ENCODE assay signal across 16 cellular contexts in the genomic region with DNA sequence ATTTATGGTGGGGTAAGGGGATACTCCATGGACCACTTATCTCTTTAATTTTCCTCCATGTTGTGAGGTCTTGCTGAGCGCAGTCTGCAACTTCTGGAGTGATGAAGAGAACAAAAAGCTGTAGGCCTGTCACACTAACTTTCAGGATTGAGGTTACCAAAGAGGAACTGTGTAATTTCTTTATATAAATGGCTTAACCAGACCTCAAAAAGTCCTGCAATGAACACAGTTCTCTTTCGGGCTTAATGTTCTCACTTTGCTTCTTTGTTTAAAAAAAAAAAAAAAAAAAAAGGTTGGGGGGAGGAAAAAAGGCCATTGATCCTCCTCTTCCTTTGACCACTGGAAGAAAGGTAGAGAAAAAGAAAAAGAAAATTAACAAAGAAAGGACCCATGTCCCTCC.
DNase-seq lines count a peak whose midpoint lies in the region; ATAC-seq and TF ChIP-seq lines count a peak whose summit lies in the region.
"Had no signal": no experiment of that assay in that cellular context is flagged by ENCODE, and none has a peak within 500 bp of the region (broad histone marks: within the 10 kb centered on the region; RNA-seq: fewer than 3 reads in every experiment).

No MANE protein-coding gene starts in this region.

- H3K9me3 Mint-ChIP-seq in progenitor cell of endocrine pancreas (ENCODE audit: low read depth) (peaks cover 9% of the 10 kb centered on the region), H9 (no peaks in the 10 kb centered on the region; a peak in 2 of 5 replicates)

- TF ChIP-seq CTCF in progenitor cell of endocrine pancreas (IDR thresholded peaks at IDR 0.05; ENCODE audit: unreplicated experiment): no peak
- no peak for TF ChIP-seq CTCF in H9 (conservative IDR thresholded peaks at IDR 0.05)

- H2AK5ac ChIP-seq in H9 (ENCODE audit: insufficient read length, low read length): no peak overlapping the region

- no peak overlapping the region for H3K56ac ChIP-seq in H9 (ENCODE audit: insufficient read length, low read depth, low read length)

- no peaks in the 10 kb centered on the region for H3K9me3 ChIP-seq in H9 (ENCODE audit: control insufficient read depth, low read depth, low read length)

- no peak overlapping the region for H3K4me2 ChIP-seq in H9 (ENCODE audit: insufficient read depth, insufficient read length, low read length)

- H3K4me3 Mint-ChIP-seq in progenitor cell of endocrine pancreas (ENCODE audit: low read depth): no peak overlapping the region
- no peak overlapping the region for H3K4me3 Mint-ChIP-seq in H9
- H3K4me3 Mint-ChIP-seq: activated CD4-positive, alpha-beta memory T cell treated with anti-CD3 and anti-CD28 coated beads, Interleukin-2, amount 10 ng/mL, durations not matched to agents 7 days and 5 days had no signal

- H3K27me3 ChIP-seq in H9 (ENCODE audit: insufficient read depth, low read length): no peaks in the 10 kb centered on the region

- H3K14ac ChIP-seq in H9 (ENCODE audit: insufficient read depth, low read length): no peak overlapping the region

- H3K27me3 Mint-ChIP-seq in progenitor cell of endocrine pancreas: no peaks in the 10 kb centered on the region
- peaks cover 15% of the 10 kb centered on the region for H3K27me3 Mint-ChIP-seq in H9 (ENCODE audit: low read depth)
- H3K27me3 Mint-ChIP-seq: activated CD4-positive, alpha-beta memory T cell treated with anti-CD3 and anti-CD28 coated beads, Interleukin-2, amount 10 ng/mL, durations not matched to agents 7 days and 5 days had no signal

- H3K4ac ChIP-seq in H9 (ENCODE audit: low read depth, low read length): no peak overlapping the region

- no peak overlapping the region for H2BK12ac ChIP-seq in H9 (ENCODE audit: insufficient read length, low read depth, low read length)

- H4K8ac ChIP-seq in H9 (replicated peaks; ENCODE audit: insufficient read length, low read depth, low read length): no peak overlapping the region

- H3K4me1 Mint-ChIP-seq in progenitor cell of endocrine pancreas (ENCODE audit: low read depth): peaks cover 36% of the 10 kb centered on the region
- H3K4me1 Mint-ChIP-seq in H9: peaks cover 26 to 39% of the 10 kb centered on the region in 2 experiments

- ATAC-seq in GM18873 (IDR thresholded peaks at IDR 0.05; ENCODE audit: low FRiP score, unreplicated experiment) (peak; percentile 36), HG02610 (IDR thresholded peaks at IDR 0.05; ENCODE audit: unreplicated experiment) (peak; percentile 40), HG03378 (IDR thresholded peaks at IDR 0.05; ENCODE audit: unreplicated experiment) (peak; percentile 66), GM19467 (IDR thresholded peaks at IDR 0.05; ENCODE audit: unreplicated experiment) (no peak)

- no peak overlapping the region for H3T11ph ChIP-seq in H9 (ENCODE audit: low read length)

- no peak overlapping the region for H2BK15ac ChIP-seq in H9 (ENCODE audit: low read depth, low read length)

- no peak overlapping the region for H4K91ac ChIP-seq in H9 (ENCODE audit: insufficient read length, low read depth, low read length)

- no CpG with 5 or more reads among the region's 2 CpGs for WGBS in H9 (ENCODE audit: extremely low coverage, insufficient read length, low lambda C conversion rate)

- H2BK5ac ChIP-seq in H9 (ENCODE audit: insufficient read length, low read length): no peak overlapping the region

- H3K36me3 Mint-ChIP-seq in progenitor cell of endocrine pancreas (ENCODE audit: insufficient read depth) (peaks cover 8% of the 10 kb centered on the region), H9 (ENCODE audit: insufficient read depth in 1 of 3, low read depth in 3 of 3) (peaks cover 0 to 2% (median 0%) of the 10 kb centered on the region in 3 experiments; a peak in 2 of 7 replicates)

- DNase-seq in Ammon's horn (ENCODE audit: low spot score) (peak; percentile 12), NCI-H2196 treated with DMSO at 0.1 percent for 48 hours (lab: John Stamatoyannopoulos, UW; ENCODE audit: unreplicated experiment) (no peak), progenitor cell of endocrine pancreas (ENCODE audit: low spot score, unreplicated experiment) (no peak), H9 (no peak)
- DNase-seq: activated CD4-positive, alpha-beta memory T cell treated with anti-CD3 and anti-CD28 coated beads, Interleukin-2, amount 10 ng/mL, durations not matched to agents 7 days and 5 days; activated gamma-delta T cell; COR-L47; effector memory CD4-positive, alpha-beta T cell; H7; NCI-H1092; NCI-H510A had no signal

- no peak overlapping the region for H4K5ac ChIP-seq in H9 (ENCODE audit: insufficient read length, low read depth, low read length)

- no peak overlapping the region for H2AFZ ChIP-seq in H9 (ENCODE audit: low read length)

- H4K20me1 ChIP-seq in H9 (ENCODE audit: control insufficient read depth, insufficient read depth, insufficient read length): no peaks in the 10 kb centered on the region

- H3K27ac Mint-ChIP-seq in progenitor cell of endocrine pancreas (no peak overlapping the region), H9 (no peak overlapping the region)
- H3K27ac Mint-ChIP-seq: activated CD4-positive, alpha-beta memory T cell treated with anti-CD3 and anti-CD28 coated beads, Interleukin-2, amount 10 ng/mL, durations not matched to agents 7 days and 5 days had no signal

- H3K4me1 ChIP-seq in H9 (ENCODE audit: insufficient read depth, low read length): no peaks in the 10 kb centered on the region; the same call in 1 of the 2 replicates

- no peaks in the 10 kb centered on the region for H3K23me2 ChIP-seq in H9 (ENCODE audit: insufficient read length, low read depth, low read length, poor library complexity, severe bottlenecking)

- no peaks in the 10 kb centered on the region for H3K79me1 ChIP-seq in H9 (ENCODE audit: insufficient read depth, low read depth, low read length, poor library complexity, severe bottlenecking)

- no peak overlapping the region for H3K18ac ChIP-seq in H9 (ENCODE audit: insufficient read length, low read depth, low read length)

- H2BK120ac ChIP-seq in H9 (ENCODE audit: low read depth, low read length, poor library complexity, severe bottlenecking): no peak overlapping the region

- H3K23ac ChIP-seq in H9 (ENCODE audit: insufficient read length, low read depth, low read length): no peak overlapping the region

- no peak overlapping the region for H3K9ac ChIP-seq in H9 (ENCODE audit: extremely low read depth, insufficient read length, low read length)

- no peak overlapping the region for H2BK20ac ChIP-seq in H9 (ENCODE audit: low read depth, low read length, poor library complexity, severe bottlenecking)

- H3K27ac ChIP-seq in H9 (ENCODE audit: insufficient read length, low read depth, low read length): no peak overlapping the region
- H3K27ac ChIP-seq: 22Rv1 had no signal

- no peaks in the 10 kb centered on the region for H3K79me2 ChIP-seq in H9 (ENCODE audit: insufficient read depth, low read length)
